Comparison of ENCODE assay signal across 14 cellular contexts in genomic region chr10:69336952-69337311, GRCh38. TPM values are rescaled to one million over a fixed set of nuclear protein-coding genes. Genes with fewer than 3 reads are reported as not detected.
DNase-seq lines count a peak whose midpoint lies in the region; ATAC-seq and TF ChIP-seq lines count a peak whose summit lies in the region.
"Had no signal": no experiment of that assay in that cellular context is flagged by ENCODE, and none has a peak within 500 bp of the region (broad histone marks: within the 10 kb centered on the region; RNA-seq: fewer than 3 reads in every experiment).

No MANE protein-coding gene starts in this region.

- intact Hi-C loops in adrenal gland (cut with DNase I) (no loop called here), PC-3 (cut with micrococcal nuclease) (no loop called here)

- H3K27ac ChIP-seq in CD4-positive, CD25-positive, alpha-beta regulatory T cell (ENCODE audit: insufficient read depth, low read length, poor library complexity, severe bottlenecking) = no peak overlapping the region
- H3K27ac ChIP-seq in adrenal gland (peak overlapping the region in 3 of 5 donors; percentile 32 to 83 (median 58)), iPS-20b (ENCODE audit: low read length) (no peak overlapping the region), PC-3 (ENCODE audit: low read length) (no peak overlapping the region)
- H3K27ac ChIP-seq: SJSA1 had no signal

- H3K36me3 Mint-ChIP-seq in CD4-positive, CD25-positive, alpha-beta regulatory T cell = peaks cover 3% of the 10 kb centered on the region

- peak overlapping the region; percentile 23; the same call in 1 of the 2 replicates for H3K9ac ChIP-seq in iPS-20b (ENCODE audit: low read depth, low read length)
- H3K9ac ChIP-seq in skeletal muscle satellite cell (ENCODE audit: low read depth, low read length) = peak overlapping the region; percentile 5
- no peak overlapping the region for H3K9ac ChIP-seq in PC-3 (ENCODE audit: low read length)

- CTCF ChIA-PET in PC-3 (lab: Charles Lee) = no interaction called here

- 78 to 96% (median 88%) methylated on average over 2 of the region's 2 CpGs for WGBS in adrenal gland, 4 donors

- peaks cover 98% of the 10 kb centered on the region for H3K79me2 ChIP-seq in PC-3 (ENCODE audit: low read length)

- peaks cover 7% of the 10 kb centered on the region for H3K36me3 ChIP-seq in CD4-positive, CD25-positive, alpha-beta regulatory T cell (ENCODE audit: control insufficient read depth, insufficient read depth, low read length)
- H3K36me3 ChIP-seq in adrenal gland (replicated peaks in 1 of 2) = no peaks in the 10 kb centered on the region
- no peaks in the 10 kb centered on the region; the same call in 1 of the 2 replicates for H3K36me3 ChIP-seq in iPS-20b (ENCODE audit: insufficient read depth, low read depth, low read length)
- H3K36me3 ChIP-seq in skeletal muscle satellite cell (ENCODE audit: insufficient read depth, low read length) = peaks cover 10% of the 10 kb centered on the region
- no peaks in the 10 kb centered on the region; the same call in 1 of the 2 replicates for H3K36me3 ChIP-seq in PC-3 (ENCODE audit: low read depth, low read length)

- H3K27me3 Mint-ChIP-seq in CD4-positive, CD25-positive, alpha-beta regulatory T cell = no peaks in the 10 kb centered on the region
- H3K27me3 Mint-ChIP-seq: activated B cell treated with CpG ODN at 0.5 μM for 24 hours had no signal

- H3K4me2 ChIP-seq in skeletal muscle satellite cell (ENCODE audit: low read length) (peak overlapping the region; percentile 73), PC-3 (ENCODE audit: low read length) (no peak overlapping the region)

- H4K20me1 ChIP-seq in PC-3 (ENCODE audit: low read length) = peaks cover 12% of the 10 kb centered on the region; the same call in 1 of the 2 replicates

- H3K27ac Mint-ChIP-seq in CD4-positive, CD25-positive, alpha-beta regulatory T cell = peak overlapping the region in 2 of 3 donors; percentile 7 to 13
- H3K27ac Mint-ChIP-seq: activated B cell treated with CpG ODN at 0.5 μM for 24 hours; activated T-helper 2 cell treated with anti-CD3 and anti-CD28 coated beads, Interferon-gamma antibody, Interleukin-2, Interleukin-4, amounts not matched to agents 10 μg/mL and 5 μg/mL and 100 μg/mL, durations not matched to agents 14 hours and 24 hours and 36 hours had no signal

- H3K4me3 Mint-ChIP-seq in CD4-positive, CD25-positive, alpha-beta regulatory T cell = no peak overlapping the region
- H3K4me3 Mint-ChIP-seq: activated B cell treated with CpG ODN at 0.5 μM for 24 hours had no signal

- peaks cover 24 to 77% (median 54%) of the 10 kb centered on the region in 4 donors for H3K4me1 Mint-ChIP-seq in CD4-positive, CD25-positive, alpha-beta regulatory T cell

- no TSS peak for BruUV-seq in PC-3 (replicated peaks; lab: Mats Ljungman, UMichigan)

- no peak overlapping the region for H2AFZ ChIP-seq in PC-3 (ENCODE audit: low read length)

- no peaks in the 10 kb centered on the region for H3K9me3 Mint-ChIP-seq in CD4-positive, CD25-positive, alpha-beta regulatory T cell
- H3K9me3 Mint-ChIP-seq: activated B cell treated with CpG ODN at 0.5 μM for 24 hours; activated T-helper 2 cell treated with anti-CD3 and anti-CD28 coated beads, Interferon-gamma antibody, Interleukin-2, Interleukin-4, amounts not matched to agents 10 μg/mL and 5 μg/mL and 100 μg/mL, durations not matched to agents 14 hours and 24 hours and 36 hours had no signal

- no peaks in the 10 kb centered on the region for H3K27me3 ChIP-seq in CD4-positive, CD25-positive, alpha-beta regulatory T cell (ENCODE audit: control insufficient read depth, insufficient read depth, low read length)
- H3K27me3 ChIP-seq in adrenal gland (no peaks in the 10 kb centered on the region), iPS-20b (ENCODE audit: insufficient read depth, low read length) (no peaks in the 10 kb centered on the region), skeletal muscle satellite cell (ENCODE audit: control insufficient read depth, insufficient read depth, low read length) (no peaks in the 10 kb centered on the region), PC-3 (ENCODE audit: low read length) (no peaks in the 10 kb centered on the region)
- H3K27me3 ChIP-seq: SJSA1 had no signal

- no peak for DNase-seq in CD4-positive, CD25-positive, alpha-beta regulatory T cell
- no peak for DNase-seq in adrenal gland
- no peak for DNase-seq in PC-3
- DNase-seq in NCI-H128 (lab: John Stamatoyannopoulos, UW; ENCODE audit: unreplicated experiment) = no peak
- no peak for DNase-seq in cerebellar nuclear complex (lab: John Stamatoyannopoulos, UW)
- no peak for DNase-seq in stimulated activated CD4-positive, alpha-beta T cell treated with anti-CD3 and anti-CD28 coated beads, Interleukin-2, amount 100 ng/mL, for 48 hours
- DNase-seq: activated B cell treated with CpG ODN at 0.5 μM for 24 hours; NCI-H510A; stimulated activated CD4-positive, alpha-beta T cell treated with anti-CD3 and anti-CD28 coated beads, Interleukin-1b, Interleukin-23, amount 100 ng/mL, for 48 hours; stimulated activated naive CD8-positive, alpha-beta T cell treated with anti-CD3 and anti-CD28 coated beads, Interleukin-15, Interleukin-2, amounts not matched to agents 100 U/mL and 50 U/mL, for 24 hours had no signal

- POLR2A ChIA-PET in PC-3 (lab: Charles Lee; ENCODE audit: unreplicated experiment) = no interaction called here

- ATAC-seq in CD4-positive, CD25-positive, alpha-beta regulatory T cell (ENCODE audit: low read depth in 2 of 2) = no peak
- no peak for ATAC-seq in PC-3
- ATAC-seq: stimulated activated naive CD8-positive, alpha-beta T cell treated with anti-CD3 and anti-CD28 coated beads, Interleukin-15, Interleukin-2, amounts not matched to agents 100 U/mL and 50 U/mL, for 24 hours had no signal

- H3K9me3 ChIP-seq in CD4-positive, CD25-positive, alpha-beta regulatory T cell (ENCODE audit: control insufficient read depth in 2 of 2, low read length in 2 of 2) = no peaks in the 10 kb centered on the region
- H3K9me3 ChIP-seq in adrenal gland (replicated peaks in 1 of 3) (no peaks in the 10 kb centered on the region), iPS-20b (ENCODE audit: insufficient read depth, low read depth, low read length) (no peaks in the 10 kb centered on the region), skeletal muscle satellite cell (replicated peaks; ENCODE audit: low read length) (no peaks in the 10 kb centered on the region), PC-3 (ENCODE audit: low read length) (no peaks in the 10 kb centered on the region)
- H3K9me3 ChIP-seq: SJSA1 had no signal

- H3K4me3 ChIP-seq in CD4-positive, CD25-positive, alpha-beta regulatory T cell (ENCODE audit: low read depth, low read length) = no peak overlapping the region
- H3K4me3 ChIP-seq in adrenal gland = no peak overlapping the region
- H3K4me3 ChIP-seq in iPS-20b (ENCODE audit: low read length) = no peak overlapping the region
- peak overlapping the region; percentile 8 for H3K4me3 ChIP-seq in skeletal muscle satellite cell (ENCODE audit: low read length)
- no peak overlapping the region for H3K4me3 ChIP-seq in PC-3 (ENCODE audit: low read length)
- H3K4me3 ChIP-seq: SJSA1 had no signal

- H3K9me2 ChIP-seq in PC-3 (replicated peaks; ENCODE audit: low read length) = no peaks in the 10 kb centered on the region

- H3K4me1 ChIP-seq in CD4-positive, CD25-positive, alpha-beta regulatory T cell (ENCODE audit: control insufficient read depth, insufficient read depth, low read length, poor library complexity, severe bottlenecking) = peaks cover 40% of the 10 kb centered on the region
- H3K4me1 ChIP-seq in adrenal gland (replicated peaks in 1 of 2) (peaks cover 6 to 71% of the 10 kb centered on the region in 2 donors), iPS-20b (ENCODE audit: insufficient read depth, low read length) (peaks cover 42% of the 10 kb centered on the region), skeletal muscle satellite cell (ENCODE audit: control insufficient read depth, insufficient read depth, low read length) (peaks cover 66% of the 10 kb centered on the region), PC-3 (ENCODE audit: insufficient read depth, low read length) (peaks cover 25% of the 10 kb centered on the region)
- H3K4me1 ChIP-seq: SJSA1 had no signal

- TF ChIP-seq CTCF in adrenal gland (IDR thresholded peaks at IDR 0.05) (no peak), PC-3 (conservative IDR thresholded peaks at IDR 0.05; ENCODE audit: low read depth, low read length) (no peak)

- H3F3A ChIP-seq in PC-3 (ENCODE audit: low read length, unreplicated experiment) = no peaks in the 10 kb centered on the region

- TF ChIP-seq POLR2A in adrenal gland (IDR thresholded peaks at IDR 0.05) = no peak

RNA-seq across cellular contexts. Expression of gene HK1, which starts 58.6 kb away (rescaled TPM):
- total RNA-seq in CD4-positive, CD25-positive, alpha-beta regulatory T cell = 86.4 TPM
- 100 to 1,000 TPM in 3 of 4 donors, 10 to 100 TPM in 1; 95.6 to 115 (median 106) TPM for polyA plus RNA-seq in CD4-positive, CD25-positive, alpha-beta regulatory T cell
- total RNA-seq in adrenal gland = 10 to 100 TPM; 29.3 to 79.3 (median 52.7) TPM
- 10 to 100 TPM; 18.4 to 37.5 (median 19.5) TPM for polyA plus RNA-seq in adrenal gland
- total RNA-seq in skeletal muscle satellite cell (2012; rRNA removed) = 106 and 109 TPM in 2 replicates
- 189 and 208 TPM in 2 replicates for total RNA-seq in PC-3 (2014; rRNA removed)

Comparison
In these comparisons a context has a peak if more than half of its experiments do, and no peak if none do; other contexts are left out.
1. H3K27ac ChIP-seq: peak in adrenal gland (3 of 5); none in CD4-positive, CD25-positive, alpha-beta regulatory T cell (single experiment), iPS-20b (single experiment) and PC-3 (single experiment).